ENCODE assay signal across 21 cellular contexts in genomic region chr13:42283574-42283973, GRCh38. TPM values are rescaled to one million over a fixed set of nuclear protein-coding genes. Genes with fewer than 3 reads are reported as not detected.
DNase-seq lines count a peak whose midpoint lies in the region; ATAC-seq and TF ChIP-seq lines count a peak whose summit lies in the region.
"Had no signal": no experiment of that assay in that cellular context is flagged by ENCODE, and none has a peak within 500 bp of the region (broad histone marks: within the 10 kb centered on the region; RNA-seq: fewer than 3 reads in every experiment).

No MANE protein-coding gene starts in this region.

- no peak overlapping the region for H2BK12ac ChIP-seq in H9 (ENCODE audit: insufficient read length, low read depth, low read length)

- H3K23me2 ChIP-seq in H9 (ENCODE audit: insufficient read length, low read depth, low read length, poor library complexity, severe bottlenecking), result no peaks in the 10 kb centered on the region

- H3K4me2 ChIP-seq in H9 (ENCODE audit: insufficient read depth, insufficient read length, low read length), result no peak overlapping the region

- ATAC-seq in CD8-positive, alpha-beta T cell, result no peak
- no peak for ATAC-seq in HG02588 (IDR thresholded peaks at IDR 0.05; ENCODE audit: unreplicated experiment)

- H3T11ph ChIP-seq in H9 (ENCODE audit: low read length), result no peak overlapping the region

- H3K79me1 ChIP-seq in H9 (ENCODE audit: insufficient read depth, low read depth, low read length, poor library complexity, severe bottlenecking), result no peaks in the 10 kb centered on the region

- no peak overlapping the region for H2BK20ac ChIP-seq in H9 (ENCODE audit: low read depth, low read length, poor library complexity, severe bottlenecking)

- no peak overlapping the region for H3K14ac ChIP-seq in H9 (ENCODE audit: insufficient read depth, low read length)

- no peak overlapping the region for H4K91ac ChIP-seq in H9 (ENCODE audit: insufficient read length, low read depth, low read length)

- H3K27ac ChIP-seq in CD8-positive, alpha-beta T cell (ENCODE audit: low read depth, low read length), result no peak overlapping the region
- no peak overlapping the region for H3K27ac ChIP-seq in H9 (ENCODE audit: insufficient read length, low read depth, low read length)
- H3K27ac ChIP-seq: suprapubic skin had no signal

- no peak overlapping the region for H3K23ac ChIP-seq in H9 (ENCODE audit: insufficient read length, low read depth, low read length)

- peak overlapping the region; percentile 14 for H3K27ac Mint-ChIP-seq in CD8-positive, alpha-beta T cell
- peak overlapping the region; percentile 24 to 73 (median 25); a peak in 6 of 7 replicates for H3K27ac Mint-ChIP-seq in H9

- H4K5ac ChIP-seq in H9 (ENCODE audit: insufficient read length, low read depth, low read length), result no peak overlapping the region

- no peak overlapping the region for H3K9ac ChIP-seq in H9 (ENCODE audit: extremely low read depth, insufficient read length, low read length)

- H3K9me3 Mint-ChIP-seq in CD8-positive, alpha-beta T cell, result no peaks in the 10 kb centered on the region
- H3K9me3 Mint-ChIP-seq in H9, result no peaks in the 10 kb centered on the region
- H3K9me3 Mint-ChIP-seq: neural crest cell had no signal

- no peaks in the 10 kb centered on the region for H3K27me3 ChIP-seq in CD8-positive, alpha-beta T cell (ENCODE audit: insufficient read depth, low read length)
- H3K27me3 ChIP-seq in H9 (ENCODE audit: insufficient read depth, low read length), result no peaks in the 10 kb centered on the region
- H3K27me3 ChIP-seq: heart left ventricle, suprapubic skin had no signal

- peaks cover 22% of the 10 kb centered on the region for H3K4me1 ChIP-seq in CD8-positive, alpha-beta T cell (ENCODE audit: insufficient read depth, low read length)
- H3K4me1 ChIP-seq in H9 (ENCODE audit: insufficient read depth, low read length), result peaks cover 5% of the 10 kb centered on the region; the same call in 1 of the 2 replicates

- DNase-seq in CD8-positive, alpha-beta T cell, result no peak
- no peak for DNase-seq in H9
- DNase-seq in NCI-H526 (lab: John Stamatoyannopoulos, UW), result peak; percentile 37 to 69
- DNase-seq in kidney tubule cell (ENCODE audit: low spot score), result peak; percentile 14
- no peak for DNase-seq in SKM-1 treated with dmso at 0.1 percent for 144 hours (lab: John Stamatoyannopoulos, UW; ENCODE audit: unreplicated experiment)
- no peak for DNase-seq in GM10266 (ENCODE audit: extremely low spot score)
- no peak for DNase-seq in NCI-H82 treated with DMSO at 0.1 percent for 48 hours (lab: John Stamatoyannopoulos, UW; ENCODE audit: unreplicated experiment)
- DNase-seq: activated CD4-positive, alpha-beta T cell treated with anti-CD3 and anti-CD28 coated beads for 48 hours; amygdala; Calu3; caudate nucleus; effector CD4-positive, alpha-beta T cell; GDM1; heart left ventricle; NCI-H187 treated with DMSO at 0.1 percent for 48 hours; NK-92 treated with Interleukin-12 subunit alpha and Interleukin-12 subunit beta, amount 100 ng/mL, for 24 hours; RPMI8226; stimulated activated CD4-positive, alpha-beta T cell treated with anti-CD3 and anti-CD28 coated beads, Interleukin-12 subunit alpha, Interleukin-12 subunit beta, amount 100 ng/mL, for 4 hours had no signal

- no peak for TF ChIP-seq CTCF in CD8-positive, alpha-beta T cell (IDR thresholded peaks at IDR 0.05)
- no peak for TF ChIP-seq CTCF in H9 (conservative IDR thresholded peaks at IDR 0.05)
- no peak for TF ChIP-seq CTCF in GM10266 (IDR thresholded peaks at IDR 0.05; ENCODE audit: control insufficient read depth, insufficient read depth, low read depth, missing control alignments)

- H2AK5ac ChIP-seq in H9 (ENCODE audit: insufficient read length, low read length), result no peak overlapping the region

- no peak overlapping the region for H4K8ac ChIP-seq in H9 (replicated peaks; ENCODE audit: insufficient read length, low read depth, low read length)

- no peaks in the 10 kb centered on the region for H3K9me3 ChIP-seq in CD8-positive, alpha-beta T cell (ENCODE audit: low read length)
- no peaks in the 10 kb centered on the region for H3K9me3 ChIP-seq in H9 (ENCODE audit: control insufficient read depth, low read depth, low read length)
- H3K9me3 ChIP-seq: heart left ventricle, suprapubic skin had no signal

- CTCF ChIA-PET in CD8-positive, alpha-beta T cell (lab: Charles Lee), result no interaction called here

- no peaks in the 10 kb centered on the region for H3K36me3 ChIP-seq in CD8-positive, alpha-beta T cell (ENCODE audit: insufficient read depth, low read length)

- no peak overlapping the region for H3K4me3 Mint-ChIP-seq in CD8-positive, alpha-beta T cell
- no peak overlapping the region for H3K4me3 Mint-ChIP-seq in H9
- H3K4me3 Mint-ChIP-seq: neural crest cell had no signal

- H3K18ac ChIP-seq in H9 (ENCODE audit: insufficient read length, low read depth, low read length), result no peak overlapping the region

- peaks cover 38% of the 10 kb centered on the region for H3K4me1 Mint-ChIP-seq in CD8-positive, alpha-beta T cell (ENCODE audit: low read depth)
- peaks cover 23 to 27% of the 10 kb centered on the region in 2 experiments for H3K4me1 Mint-ChIP-seq in H9

- no peak overlapping the region for H2BK15ac ChIP-seq in H9 (ENCODE audit: low read depth, low read length)

- H3K79me2 ChIP-seq in H9 (ENCODE audit: insufficient read depth, low read length), result peaks cover 2% of the 10 kb centered on the region; the same call in 1 of the 2 replicates

- peaks cover 32% of the 10 kb centered on the region for H3K36me3 Mint-ChIP-seq in CD8-positive, alpha-beta T cell
- H3K36me3 Mint-ChIP-seq in H9 (ENCODE audit: insufficient read depth in 1 of 3, low read depth in 3 of 3), result peaks cover 8 to 19% (median 15%) of the 10 kb centered on the region in 3 experiments; a peak in 6 of 7 replicates

- POLR2A ChIA-PET in CD8-positive, alpha-beta T cell (lab: Charles Lee), result interaction anchor here (0.9 kb wide), 1 partner anchor 11 kb away, joined by 3 read pairs; the partner anchor contains the start of gene AKAP11

- no peak overlapping the region for H3K4me3 ChIP-seq in CD8-positive, alpha-beta T cell (ENCODE audit: low read depth, low read length)
- H3K4me3 ChIP-seq: heart left ventricle, suprapubic skin had no signal

- no peak overlapping the region for H2AFZ ChIP-seq in H9 (ENCODE audit: low read length)

- no peak overlapping the region for H2BK120ac ChIP-seq in H9 (ENCODE audit: low read depth, low read length, poor library complexity, severe bottlenecking)

- H3K56ac ChIP-seq in H9 (ENCODE audit: insufficient read length, low read depth, low read length), result no peak overlapping the region

- intact Hi-C loops in CD8-positive, alpha-beta T cell (cut with DNase I, micrococcal nuclease), result no loop called here

- no peak overlapping the region for H3K4ac ChIP-seq in H9 (ENCODE audit: low read depth, low read length)

- H3K27me3 Mint-ChIP-seq in CD8-positive, alpha-beta T cell (ENCODE audit: low read depth), result no peaks in the 10 kb centered on the region
- no peaks in the 10 kb centered on the region for H3K27me3 Mint-ChIP-seq in H9 (ENCODE audit: low read depth)

- no CpG with 5 or more reads among the region's 3 CpGs for WGBS in H9 (ENCODE audit: extremely low coverage, insufficient read length, low lambda C conversion rate)

- H4K20me1 ChIP-seq in H9 (ENCODE audit: control insufficient read depth, insufficient read depth, insufficient read length), result no peaks in the 10 kb centered on the region

- H2BK5ac ChIP-seq in H9 (ENCODE audit: insufficient read length, low read length), result no peak overlapping the region

RNA-seq across cellular contexts. Expression of gene AKAP11, which starts 11.6 kb away (rescaled TPM):
- 10 to 100 TPM; 14.7 to 15.3 TPM for total RNA-seq in CD8-positive, alpha-beta T cell
- total RNA-seq in H9 (2021), result 20.2 and 20.5 TPM in 2 replicates

Comparison
In these comparisons a context has a peak if more than half of its experiments do, and no peak if none do; other contexts are left out.
1. DNase-seq: peak in NCI-H526 (2 of 2) and kidney tubule cell (single experiment); none in CD8-positive, alpha-beta T cell (0 of 7), H9 (single experiment), SKM-1 treated with dmso at 0.1 percent for 144 hours (single experiment), GM10266 (single experiment) and NCI-H82 treated with DMSO at 0.1 percent for 48 hours (single experiment).